ENCODE assay signal across 11 cellular contexts in the genomic region with DNA sequence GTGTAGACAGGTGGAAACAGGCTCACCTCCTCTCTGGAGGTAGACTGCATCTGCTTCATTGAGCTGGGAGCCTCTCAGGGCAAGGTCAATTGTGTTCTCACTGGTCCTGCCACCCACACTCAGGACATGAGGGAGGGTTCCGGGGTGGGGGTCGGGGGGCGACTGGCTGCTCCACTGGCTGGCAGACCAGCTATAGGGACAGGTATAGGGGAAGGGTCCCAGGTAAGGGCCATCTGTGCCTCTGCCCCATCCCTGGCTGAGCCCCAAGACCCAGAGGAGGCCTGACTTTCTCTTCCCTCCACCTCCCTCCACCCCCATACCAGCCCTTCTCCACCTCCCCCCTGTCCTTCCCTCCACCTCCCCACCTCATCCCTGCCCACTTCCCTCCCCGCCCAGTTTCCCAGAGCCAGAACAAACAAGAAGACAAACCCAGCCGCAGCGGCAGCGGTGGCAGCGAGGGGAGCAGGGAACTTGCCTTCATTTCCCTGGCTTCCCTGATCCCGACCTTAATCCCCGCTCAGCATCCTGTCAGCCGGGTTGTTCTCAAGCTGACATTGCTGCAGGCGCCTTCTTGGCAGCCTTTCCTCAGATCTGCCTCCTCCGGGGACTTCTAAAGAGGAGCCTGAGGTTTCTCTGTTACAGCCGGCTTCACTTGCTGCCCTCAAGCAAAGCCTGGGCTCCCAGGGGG. TPM values are rescaled to one million over a fixed set of nuclear protein-coding genes. Genes with fewer than 3 reads are reported as not detected.
DNase-seq lines count a peak whose midpoint lies in the region; ATAC-seq and TF ChIP-seq lines count a peak whose summit lies in the region.
"Had no signal": no experiment of that assay in that cellular context is flagged by ENCODE, and none has a peak within 500 bp of the region (broad histone marks: within the 10 kb centered on the region; RNA-seq: fewer than 3 reads in every experiment).

No MANE protein-coding gene starts in this region.

- H4K20me1 ChIP-seq in PC-9 (ENCODE audit: insufficient read depth), result no peaks in the 10 kb centered on the region

- H3K4me1 ChIP-seq in thoracic aorta (ENCODE audit: control insufficient read depth in 1 of 2, low read depth in 2 of 2), result peaks cover 6 to 12% of the 10 kb centered on the region in 2 donors
- peaks cover 14% of the 10 kb centered on the region; the same call in 1 of the 2 replicates for H3K4me1 ChIP-seq in PC-9 (replicated peaks; ENCODE audit: insufficient read depth)

- no peaks in the 10 kb centered on the region for H3F3A ChIP-seq in PC-9 (ENCODE audit: insufficient read depth, low read depth)

- H3K9me3 ChIP-seq in WERI-Rb-1 (ENCODE audit: severe bottlenecking), result no peaks in the 10 kb centered on the region
- H3K9me3 ChIP-seq in thoracic aorta, result no peaks in the 10 kb centered on the region
- H3K9me3 ChIP-seq in PC-9 (ENCODE audit: insufficient read depth, low read depth), result no peaks in the 10 kb centered on the region
- H3K9me3 ChIP-seq: Peyer's patch had no signal

- H3K27me3 ChIP-seq in WERI-Rb-1 (ENCODE audit: insufficient read depth, low read depth, severe bottlenecking) (no peaks in the 10 kb centered on the region), thoracic aorta (replicated peaks; ENCODE audit: insufficient read depth) (no peaks in the 10 kb centered on the region), PC-9 (ENCODE audit: insufficient read depth, low read depth) (no peaks in the 10 kb centered on the region)
- H3K27me3 ChIP-seq: Peyer's patch had no signal

- intact Hi-C loops in PC-9 (cut with micrococcal nuclease; ENCODE audit: unreplicated experiment), result no loop called here

- H3K4me2 ChIP-seq in PC-9, result no peak overlapping the region

- no peaks in the 10 kb centered on the region for H3K79me2 ChIP-seq in PC-9 (ENCODE audit: low read depth)

- no peaks in the 10 kb centered on the region for H3K9me2 ChIP-seq in PC-9 (ENCODE audit: insufficient read depth)

- H3K36me3 ChIP-seq in WERI-Rb-1, result no peaks in the 10 kb centered on the region
- H3K36me3 ChIP-seq in thoracic aorta, result no peaks in the 10 kb centered on the region
- H3K36me3 ChIP-seq in PC-9 (ENCODE audit: low read depth), result no peaks in the 10 kb centered on the region
- H3K36me3 ChIP-seq: Peyer's patch had no signal

- CTCF ChIA-PET in PC-9 (lab: Charles Lee), result no interaction called here

- POLR2A ChIA-PET in PC-9 (lab: Charles Lee; ENCODE audit: unreplicated experiment), result no interaction called here

- TF ChIP-seq CTCF in WERI-Rb-1 (IDR thresholded peaks at IDR 0.05; ENCODE audit: low read depth, low read length), result no peak
- TF ChIP-seq CTCF in thoracic aorta (IDR thresholded peaks at IDR 0.05), result no peak
- TF ChIP-seq CTCF in PC-9 (conservative IDR thresholded peaks at IDR 0.05), result no peak

- BruUV-seq in PC-9 (replicated peaks; lab: Mats Ljungman, UMichigan), result no TSS peak

- H3K27ac ChIP-seq in WERI-Rb-1 (peak overlapping the region; percentile 59), thoracic aorta (no peak overlapping the region), PC-9 (no peak overlapping the region)
- H3K27ac ChIP-seq: Peyer's patch had no signal

- ATAC-seq in thoracic aorta (ENCODE audit: insufficient number of reproducible peaks, low FRiP score, low read depth) (no peak), HG03457 (IDR thresholded peaks at IDR 0.05; ENCODE audit: unreplicated experiment) (no peak)

- H3K4me3 ChIP-seq in WERI-Rb-1 (ENCODE audit: low read depth, low read length), result no peak overlapping the region
- H3K4me3 ChIP-seq in thoracic aorta, result peak overlapping the region; percentile 12
- no peak overlapping the region for H3K4me3 ChIP-seq in PC-9
- H3K4me3 ChIP-seq: Peyer's patch had no signal

- H2AFZ ChIP-seq in PC-9, result no peak overlapping the region

- DNase-seq in NCI-H1417 (lab: John Stamatoyannopoulos, UW) (peak; percentile 25 to 64 (median 59)), NCI-H1417 treated with DMSO at 0.1 percent for 48 hours (lab: John Stamatoyannopoulos, UW) (no peak), WERI-Rb-1 (peak; percentile 84), iris pigment epithelial cell (ENCODE audit: low read depth) (peak; percentile 38), thoracic aorta (ENCODE audit: low spot score) (no peak), cerebellum (ENCODE audit: low spot score) (no peak), PC-9 (no peak)
- DNase-seq: activated CD4-positive, alpha-beta T cell treated with anti-CD3 and anti-CD28 coated beads, Interleukin-2, amount 50 U/mL, for 48 hours; Peyer's patch; trophoblast cell had no signal

RNA-seq across cellular contexts. Expression of a gene that starts 18.3 kb away (rescaled TPM):
- total RNA-seq in thoracic aorta (10 to 100 TPM; 15.7 to 21.0 TPM), cerebellum (9.2 TPM), PC-9 (2021) (26.0 and 29.4 TPM in 2 replicates)

Comparison
In these comparisons a context has a peak if more than half of its experiments do, and no peak if none do; other contexts are left out.
1. DNase-seq: peak in NCI-H1417 (3 of 3), WERI-Rb-1 (single experiment) and iris pigment epithelial cell (single experiment); none in NCI-H1417 treated with DMSO at 0.1 percent for 48 hours (single experiment), thoracic aorta (single experiment), cerebellum (single experiment) and PC-9 (0 of 2).